8 cellular contexts compared by ENCODE assay signal in the genomic region with DNA sequence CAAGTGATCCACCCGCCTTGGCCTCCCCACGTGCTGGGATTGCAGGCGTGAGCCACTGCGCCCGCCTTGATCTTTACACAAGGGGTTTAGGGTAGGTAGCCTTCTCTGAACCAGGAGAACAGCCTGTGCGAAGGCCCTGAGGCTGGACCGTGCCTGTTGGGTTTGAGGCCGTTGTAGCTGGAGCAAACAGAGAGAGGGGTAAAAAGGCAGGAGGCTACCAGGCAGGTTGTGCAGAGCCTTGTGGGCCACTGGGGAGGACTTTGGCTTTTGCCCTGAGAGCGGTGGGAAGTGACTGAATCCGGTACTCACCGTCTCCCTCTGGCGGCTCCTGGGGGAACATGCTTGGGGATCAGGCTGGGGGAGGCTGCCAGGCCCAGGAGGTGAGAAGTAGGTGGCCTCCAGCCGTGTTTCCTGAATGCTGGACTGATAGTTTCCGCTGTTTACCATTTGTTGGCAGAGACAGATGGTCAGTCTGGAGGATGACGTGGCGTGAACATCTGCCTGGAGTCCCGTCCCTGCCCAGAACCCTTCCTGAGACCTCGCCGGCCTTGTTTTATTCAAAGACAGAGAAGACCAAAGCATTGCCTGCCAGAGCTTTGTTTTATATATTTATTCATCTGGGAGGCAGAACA. TPM values are rescaled to one million over a fixed set of nuclear protein-coding genes. Genes with fewer than 3 reads are reported as not detected.
A peak's percentile ranks its signal among the peaks of the same experiment; 100 is the strongest.
DNase-seq lines count a peak whose midpoint lies in the region; ATAC-seq and TF ChIP-seq lines count a peak whose summit lies in the region.

No MANE protein-coding gene starts in this region.

- H3K27ac Mint-ChIP-seq in CD8-positive, alpha-beta T cell, result no peak overlapping the region
- peak overlapping the region; percentile 2 for H3K27ac Mint-ChIP-seq in activated T-helper 17 cell treated with anti-CD3 and anti-CD28 coated beads, Interleukin-2, amount 50 U/mL, for 72 hours

- H3K4me3 Mint-ChIP-seq in CD8-positive, alpha-beta T cell, result no peak overlapping the region
- no peak overlapping the region for H3K4me3 Mint-ChIP-seq in activated T-helper 17 cell treated with anti-CD3 and anti-CD28 coated beads, Interleukin-2, amount 50 U/mL, for 72 hours

- H3K27me3 ChIP-seq in CD8-positive, alpha-beta T cell (ENCODE audit: insufficient read depth, low read length), result no peaks in the 10 kb centered on the region

- intact Hi-C loops in CD8-positive, alpha-beta T cell (cut with DNase I, micrococcal nuclease), result loop anchor here in 1 of 2 experiments (1.0 to 2.0 kb wide), 2 partner anchors 95 to 194 kb away; no protein-coding TSS in a partner anchor

- CTCF ChIA-PET in CD8-positive, alpha-beta T cell (lab: Charles Lee), result interaction anchor here (1.3 to 8.8 kb wide), 4 partner anchors 36 to 97 kb away, joined by 3 to 119 read pairs (median 4); no protein-coding TSS in a partner anchor

- peaks cover 47% of the 10 kb centered on the region for H3K36me3 Mint-ChIP-seq in CD8-positive, alpha-beta T cell
- H3K36me3 Mint-ChIP-seq in activated T-helper 17 cell treated with anti-CD3 and anti-CD28 coated beads, Interleukin-2, amount 50 U/mL, for 72 hours (ENCODE audit: low read depth), result peaks cover 81% of the 10 kb centered on the region

- peak; percentile 54 for TF ChIP-seq CTCF in CD8-positive, alpha-beta T cell (IDR thresholded peaks at IDR 0.05)
- TF ChIP-seq CTCF in fibroblast of the aortic adventitia (IDR thresholded peaks at IDR 0.05; ENCODE audit: insufficient read depth, low read length), result peak; percentile 95

- H3K4me1 ChIP-seq in CD8-positive, alpha-beta T cell (ENCODE audit: insufficient read depth, low read length), result no peaks in the 10 kb centered on the region

- peaks cover 15% of the 10 kb centered on the region for H3K36me3 ChIP-seq in CD8-positive, alpha-beta T cell (ENCODE audit: insufficient read depth, low read length)

- no peaks in the 10 kb centered on the region for H3K27me3 Mint-ChIP-seq in CD8-positive, alpha-beta T cell (ENCODE audit: low read depth)
- no peaks in the 10 kb centered on the region for H3K27me3 Mint-ChIP-seq in activated T-helper 17 cell treated with anti-CD3 and anti-CD28 coated beads, Interleukin-2, amount 50 U/mL, for 72 hours

- no peaks in the 10 kb centered on the region for H3K9me3 Mint-ChIP-seq in CD8-positive, alpha-beta T cell
- H3K9me3 Mint-ChIP-seq in activated T-helper 17 cell treated with anti-CD3 and anti-CD28 coated beads, Interleukin-2, amount 50 U/mL, for 72 hours, result no peaks in the 10 kb centered on the region

- no peaks in the 10 kb centered on the region for H3K9me3 ChIP-seq in CD8-positive, alpha-beta T cell (ENCODE audit: low read length)

- no peak overlapping the region for H3K4me3 ChIP-seq in CD8-positive, alpha-beta T cell (ENCODE audit: low read depth, low read length)
- no peak overlapping the region for H3K4me3 ChIP-seq in fibroblast of the aortic adventitia (ENCODE audit: low read depth, low read length)

- peak; percentile 55 to 84 (median 61) for DNase-seq in CD8-positive, alpha-beta T cell
- DNase-seq in HuH-7 (ENCODE audit: low spot score), result peak; percentile 71
- peak; percentile 81 for DNase-seq in RKO (ENCODE audit: low spot score)
- peak; percentile 63 for DNase-seq in fibroblast of the aortic adventitia (ENCODE audit: low read depth)
- DNase-seq in nucleus accumbens (lab: John Stamatoyannopoulos, UW), result peak in 49 of 56 donors; percentile 5 to 82 (median 33)
- DNase-seq in substantia nigra (lab: John Stamatoyannopoulos, UW), result peak in 43 of 49 donors; percentile 6 to 83 (median 44)

- H3K4me1 Mint-ChIP-seq in CD8-positive, alpha-beta T cell (ENCODE audit: low read depth), result peaks cover 4% of the 10 kb centered on the region
- H3K4me1 Mint-ChIP-seq in activated T-helper 17 cell treated with anti-CD3 and anti-CD28 coated beads, Interleukin-2, amount 50 U/mL, for 72 hours, result no peaks in the 10 kb centered on the region

- ATAC-seq in CD8-positive, alpha-beta T cell, result peak; percentile 82
- ATAC-seq in activated T-helper 17 cell treated with anti-CD3 and anti-CD28 coated beads, Interleukin-2, amount 50 U/mL, for 72 hours (replicated peaks), result peak; percentile 82
- ATAC-seq in HG02763 (IDR thresholded peaks at IDR 0.05; ENCODE audit: unreplicated experiment), result no peak

- H3K27ac ChIP-seq in CD8-positive, alpha-beta T cell (ENCODE audit: low read depth, low read length), result no peak overlapping the region
- H3K27ac ChIP-seq in substantia nigra (ENCODE audit: low read depth, low read length, poor library complexity, severe bottlenecking), result peak overlapping the region; percentile 35

- POLR2A ChIA-PET in CD8-positive, alpha-beta T cell (lab: Charles Lee), result interaction anchor here (1.7 kb wide), 1 partner anchor 95 kb away, joined by 4 read pairs; no protein-coding TSS in a partner anchor

RNA-seq across cellular contexts. Expression of a gene that starts 24.6 kb away (rescaled TPM):
- total RNA-seq in CD8-positive, alpha-beta T cell, result under 1 TPM; 0.79 to 0.86 TPM
- total RNA-seq in activated T-helper 17 cell treated with anti-CD3 and anti-CD28 coated beads, Interleukin-2, amount 50 U/mL, for 72 hours, result 10 to 100 TPM; 44.3 to 53.9 TPM
- 8.9 and 49.0 TPM in 2 replicates for total RNA-seq in fibroblast of the aortic adventitia (ENCODE audit: low replicate concordance)

RNA-seq across cellular contexts. Expression of a gene that starts 41.7 kb away (rescaled TPM):
- 10 to 100 TPM; 60.5 to 67.0 TPM for total RNA-seq in CD8-positive, alpha-beta T cell
- 10 to 100 TPM; 63.8 to 83.5 TPM for total RNA-seq in activated T-helper 17 cell treated with anti-CD3 and anti-CD28 coated beads, Interleukin-2, amount 50 U/mL, for 72 hours
- 116 and 217 TPM in 2 replicates for total RNA-seq in fibroblast of the aortic adventitia (ENCODE audit: low replicate concordance)
